9 cellular contexts compared by ENCODE assay signal in the genomic region with DNA sequence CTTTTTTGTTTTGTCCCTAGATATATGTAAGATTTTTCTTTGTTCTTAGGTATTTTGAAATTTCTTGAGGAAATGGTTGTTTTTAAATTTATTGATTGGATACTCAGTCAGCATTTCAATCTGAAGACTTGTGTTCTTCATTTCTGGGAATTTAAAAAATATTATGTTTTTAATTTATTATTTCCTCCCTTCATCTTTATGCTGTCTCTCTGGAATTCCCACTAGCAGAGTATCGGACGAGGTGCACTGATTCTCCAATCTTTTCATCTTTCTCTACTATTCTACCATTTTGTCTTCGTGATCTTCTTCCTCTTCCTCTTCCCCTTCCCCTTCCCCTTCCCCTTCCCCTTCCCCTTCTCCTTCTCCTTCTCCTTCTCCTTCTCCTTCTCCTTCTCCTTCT. TPM values are rescaled to one million over a fixed set of nuclear protein-coding genes. Genes with fewer than 3 reads are reported as not detected.
"Had no signal": no experiment of that assay in that cellular context is flagged by ENCODE, and none has a peak within 500 bp of the region (broad histone marks: within the 10 kb centered on the region; RNA-seq: fewer than 3 reads in every experiment).

No MANE protein-coding gene starts in this region.

- FAIRE-seq: G401.6, GM12878, GM12891, GM12892, GM18507, GM19239 had no signal

- ATAC-seq: GM12878 had no signal

- H3K4me3 ChIP-seq: GM12878 had no signal

- DNase-seq: GDM1, GF-D8 had no signal

RNA-seq across cellular contexts. Expression of gene SCTR, which starts 12.3 kb away (rescaled TPM):
- total RNA-seq: G401, GM12878 had no signal

RNA-seq across cellular contexts. Expression of gene CFAP221, which starts 32.3 kb away (rescaled TPM):
- total RNA-seq: GM12878 had no signal
- polyA plus RNA-seq: GM12878 had no signal
